Comparison of ENCODE assay signal across 8 cellular contexts in genomic region chr11:1382831-1383607, GRCh38. TPM values are rescaled to one million over a fixed set of nuclear protein-coding genes. Genes with fewer than 3 reads are reported as not detected.
DNase-seq lines count a peak whose midpoint lies in the region; ATAC-seq and TF ChIP-seq lines count a peak whose summit lies in the region.

No MANE protein-coding gene starts in this region.

- no peaks in the 10 kb centered on the region for H3K9me3 ChIP-seq in A673 (ENCODE audit: low read depth, low read length, poor library complexity, severe bottlenecking)
- H3K9me3 ChIP-seq in Panc1 (ENCODE audit: control insufficient read depth, insufficient read depth, low read depth, low read length): no peaks in the 10 kb centered on the region

- peak overlapping the region; percentile 84 for H3K27ac Mint-ChIP-seq in activated T-helper 17 cell treated with anti-CD3 and anti-CD28 coated beads, Interleukin-2, amount 50 U/mL, for 72 hours
- H3K27ac Mint-ChIP-seq in natural killer cell treated with Interleukin-12 subunit alpha and Interleukin-12 subunit beta and Interleukin-15 and Interleukin-18, amount 100 ng/mL, for 72 hours: peak overlapping the region; percentile 29 to 62
- H3K27ac Mint-ChIP-seq in stimulated activated naive B cell treated with anti-CD40 and anti-IgM and Interleukin-4, amounts not matched to agents 10 μg/mL and 1 μg/mL and 100 μg/mL, for 72 hours: peak overlapping the region; percentile 96

- no peaks in the 10 kb centered on the region for H3K27me3 Mint-ChIP-seq in activated T-helper 17 cell treated with anti-CD3 and anti-CD28 coated beads, Interleukin-2, amount 50 U/mL, for 72 hours
- peaks cover 0 to 14% of the 10 kb centered on the region in 2 donors for H3K27me3 Mint-ChIP-seq in natural killer cell treated with Interleukin-12 subunit alpha and Interleukin-12 subunit beta and Interleukin-15 and Interleukin-18, amount 100 ng/mL, for 72 hours
- H3K27me3 Mint-ChIP-seq in stimulated activated naive B cell treated with anti-CD40 and anti-IgM and Interleukin-4, amounts not matched to agents 10 μg/mL and 1 μg/mL and 100 μg/mL, for 72 hours: peaks cover 5 to 19% of the 10 kb centered on the region in 2 donors

- TF ChIP-seq CTCF in A673 (conservative IDR thresholded peaks at IDR 0.05; ENCODE audit: low read depth, low read length) (no peak), Panc1 (IDR thresholded peaks at IDR 0.05) (no peak), fibroblast of the aortic adventitia (IDR thresholded peaks at IDR 0.05; ENCODE audit: insufficient read depth, low read length) (no peak)

- peak overlapping the region; percentile 45 for H3K4me3 ChIP-seq in A673 (ENCODE audit: low read depth, low read length, poor library complexity, severe bottlenecking)
- peak overlapping the region; percentile 53 to 71 for H3K4me3 ChIP-seq in Panc1 (ENCODE audit: low read depth in 2 of 2, low read length in 2 of 2)
- peak overlapping the region; percentile 62 for H3K4me3 ChIP-seq in fibroblast of the aortic adventitia (ENCODE audit: low read depth, low read length)

- H3K27me3 ChIP-seq in A673 (replicated peaks; ENCODE audit: insufficient read depth, low read depth, low read length, poor library complexity): no peaks in the 10 kb centered on the region
- no peaks in the 10 kb centered on the region for H3K27me3 ChIP-seq in Panc1 (ENCODE audit: control insufficient read depth, insufficient read depth, low read length)

- peaks cover 9% of the 10 kb centered on the region for H3K4me1 Mint-ChIP-seq in activated T-helper 17 cell treated with anti-CD3 and anti-CD28 coated beads, Interleukin-2, amount 50 U/mL, for 72 hours
- peaks cover 0 to 13% of the 10 kb centered on the region in 2 donors for H3K4me1 Mint-ChIP-seq in natural killer cell treated with Interleukin-12 subunit alpha and Interleukin-12 subunit beta and Interleukin-15 and Interleukin-18, amount 100 ng/mL, for 72 hours (ENCODE audit: low read depth in 2 of 2)
- H3K4me1 Mint-ChIP-seq in stimulated activated naive B cell treated with anti-CD40 and anti-IgM and Interleukin-4, amounts not matched to agents 10 μg/mL and 1 μg/mL and 100 μg/mL, for 72 hours: peaks cover 23 to 27% of the 10 kb centered on the region in 2 donors

- in situ Hi-C loops in Panc1 (cut with HindIII; ENCODE audit: low pct_unique_long_range_greater_than_20kb, low sequenced_read_pairs): no loop called here

- no peaks in the 10 kb centered on the region for H3K9me3 Mint-ChIP-seq in activated T-helper 17 cell treated with anti-CD3 and anti-CD28 coated beads, Interleukin-2, amount 50 U/mL, for 72 hours
- H3K9me3 Mint-ChIP-seq in natural killer cell treated with Interleukin-12 subunit alpha and Interleukin-12 subunit beta and Interleukin-15 and Interleukin-18, amount 100 ng/mL, for 72 hours: no peaks in the 10 kb centered on the region
- H3K9me3 Mint-ChIP-seq in stimulated activated naive B cell treated with anti-CD40 and anti-IgM and Interleukin-4, amounts not matched to agents 10 μg/mL and 1 μg/mL and 100 μg/mL, for 72 hours: peaks cover 2 to 3% of the 10 kb centered on the region in 2 donors

- H3K36me3 Mint-ChIP-seq in activated T-helper 17 cell treated with anti-CD3 and anti-CD28 coated beads, Interleukin-2, amount 50 U/mL, for 72 hours (ENCODE audit: low read depth): no peaks in the 10 kb centered on the region
- no peaks in the 10 kb centered on the region for H3K36me3 Mint-ChIP-seq in natural killer cell treated with Interleukin-12 subunit alpha and Interleukin-12 subunit beta and Interleukin-15 and Interleukin-18, amount 100 ng/mL, for 72 hours
- no peaks in the 10 kb centered on the region for H3K36me3 Mint-ChIP-seq in stimulated activated naive B cell treated with anti-CD40 and anti-IgM and Interleukin-4, amounts not matched to agents 10 μg/mL and 1 μg/mL and 100 μg/mL, for 72 hours

- ATAC-seq in GM19025 (IDR thresholded peaks at IDR 0.05; ENCODE audit: low read depth, unreplicated experiment) (peak; percentile 84), HG03521 (IDR thresholded peaks at IDR 0.05; ENCODE audit: unreplicated experiment) (peak; percentile 63), Panc1 (peak; percentile 95)
- peak; percentile 86 for ATAC-seq in activated T-helper 17 cell treated with anti-CD3 and anti-CD28 coated beads, Interleukin-2, amount 50 U/mL, for 72 hours (replicated peaks)
- ATAC-seq in natural killer cell treated with Interleukin-12 subunit alpha and Interleukin-12 subunit beta and Interleukin-15 and Interleukin-18, amount 100 ng/mL, for 72 hours: peak; percentile 88 to 90
- ATAC-seq in stimulated activated naive B cell treated with anti-CD40 and anti-IgM and Interleukin-4, amounts not matched to agents 10 μg/mL and 1 μg/mL and 100 μg/mL, for 72 hours (replicated peaks): peak; percentile 86 to 92

- no peaks in the 10 kb centered on the region for H3K36me3 ChIP-seq in A673 (ENCODE audit: insufficient read depth, low read length, poor library complexity, severe bottlenecking)
- no peaks in the 10 kb centered on the region for H3K36me3 ChIP-seq in Panc1 (ENCODE audit: control insufficient read depth, insufficient read depth, low read length)

- DNase-seq in A673 (ENCODE audit: low spot score): peak; percentile 60
- no peak for DNase-seq in Panc1 (ENCODE audit: low read depth, low spot score)
- peak; percentile 45 for DNase-seq in fibroblast of the aortic adventitia (ENCODE audit: low read depth)
- peak; percentile 78 for DNase-seq in natural killer cell treated with Interleukin-12 subunit alpha and Interleukin-12 subunit beta and Interleukin-15 and Interleukin-18, amount 100 ng/mL, for 72 hours (ENCODE audit: low spot score)
- peak; percentile 77 for DNase-seq in stimulated activated naive B cell treated with anti-CD40 and anti-IgM and Interleukin-4, amounts not matched to agents 10 μg/mL and 1 μg/mL and 100 μg/mL, for 72 hours

- peak overlapping the region; percentile 75 for H3K4me3 Mint-ChIP-seq in activated T-helper 17 cell treated with anti-CD3 and anti-CD28 coated beads, Interleukin-2, amount 50 U/mL, for 72 hours
- peak overlapping the region; percentile 73 for H3K4me3 Mint-ChIP-seq in natural killer cell treated with Interleukin-12 subunit alpha and Interleukin-12 subunit beta and Interleukin-15 and Interleukin-18, amount 100 ng/mL, for 72 hours
- peak overlapping the region; percentile 84 to 89 for H3K4me3 Mint-ChIP-seq in stimulated activated naive B cell treated with anti-CD40 and anti-IgM and Interleukin-4, amounts not matched to agents 10 μg/mL and 1 μg/mL and 100 μg/mL, for 72 hours

- BruUV-seq in A673 (replicated peaks; lab: Mats Ljungman, UMichigan): no TSS peak
- BruUV-seq in Panc1 (replicated peaks; lab: Mats Ljungman, UMichigan): no TSS peak

- intact Hi-C loops in A673 (cut with micrococcal nuclease; ENCODE audit: unreplicated experiment): no loop called here
- intact Hi-C loops in Panc1 (cut with micrococcal nuclease; ENCODE audit: unreplicated experiment): no loop called here

- POLR2A ChIA-PET in A673 (lab: Charles Lee; ENCODE audit: low non-redundant PET): no interaction called here
- POLR2A ChIA-PET in Panc1 (lab: Charles Lee): interaction anchor here (0.6 to 1.1 kb wide), 4 partner anchors 32 to 128 kb away, joined by 3 to 7 read pairs (median 5); no protein-coding TSS in a partner anchor

- CTCF ChIA-PET in A673 (lab: Charles Lee): no interaction called here
- CTCF ChIA-PET in Panc1 (lab: Charles Lee): interaction anchor here (0.6 kb wide), 2 partner anchors 63 to 239 kb away, joined by 3 to 5 read pairs; partner anchors contain the start of gene KRTAP5-4

- H3K27ac ChIP-seq in A673 (ENCODE audit: low read depth, low read length, poor library complexity, severe bottlenecking): no peak overlapping the region
- H3K27ac ChIP-seq in Panc1 (ENCODE audit: low read length): peak overlapping the region; percentile 72

- no peaks in the 10 kb centered on the region for H3K4me1 ChIP-seq in A673 (ENCODE audit: insufficient read depth, low read length, poor library complexity, severe bottlenecking)
- H3K4me1 ChIP-seq in Panc1 (ENCODE audit: control insufficient read depth, insufficient read depth, low read length): peaks cover 23% of the 10 kb centered on the region

RNA-seq across cellular contexts. Expression of gene BRSK2, which starts 6.7 kb away (rescaled TPM):
- 2.2 and 3.6 TPM in 2 replicates for total RNA-seq in A673 (2021)
- total RNA-seq in Panc1 (2021; ENCODE audit: unreplicated experiment): 32.2 TPM
- polyA plus RNA-seq in Panc1 (2012; ENCODE audit: insufficient read length): 47.7 TPM
- 1 to 10 TPM in 1 of 2 donors, under 1 TPM in 1; 0.09 to 3.3 TPM for total RNA-seq in activated T-helper 17 cell treated with anti-CD3 and anti-CD28 coated beads, Interleukin-2, amount 50 U/mL, for 72 hours
- total RNA-seq in fibroblast of the aortic adventitia (ENCODE audit: low replicate concordance): 0.36 TPM in 1 of 2 replicates, not detected in the other
- total RNA-seq in natural killer cell treated with Interleukin-12 subunit alpha and Interleukin-12 subunit beta and Interleukin-15 and Interleukin-18, amount 100 ng/mL, for 72 hours: under 1 TPM; 0.17 to 0.33 TPM

Comparison
In these comparisons a context has a peak if more than half of its experiments do, and no peak if none do; other contexts are left out.
1. H3K27ac Mint-ChIP-seq: peak in every context shown above with its lines; median percentile 96 in stimulated activated naive B cell treated with anti-CD40 and anti-IgM and Interleukin-4, amounts not matched to agents 10 μg/mL and 1 μg/mL and 100 μg/mL, for 72 hours; 84 in activated T-helper 17 cell treated with anti-CD3 and anti-CD28 coated beads, Interleukin-2, amount 50 U/mL, for 72 hours; 46 in natural killer cell treated with Interleukin-12 subunit alpha and Interleukin-12 subunit beta and Interleukin-15 and Interleukin-18, amount 100 ng/mL, for 72 hours.